ENCODE assay signal across 9 cellular contexts in the genomic region with DNA sequence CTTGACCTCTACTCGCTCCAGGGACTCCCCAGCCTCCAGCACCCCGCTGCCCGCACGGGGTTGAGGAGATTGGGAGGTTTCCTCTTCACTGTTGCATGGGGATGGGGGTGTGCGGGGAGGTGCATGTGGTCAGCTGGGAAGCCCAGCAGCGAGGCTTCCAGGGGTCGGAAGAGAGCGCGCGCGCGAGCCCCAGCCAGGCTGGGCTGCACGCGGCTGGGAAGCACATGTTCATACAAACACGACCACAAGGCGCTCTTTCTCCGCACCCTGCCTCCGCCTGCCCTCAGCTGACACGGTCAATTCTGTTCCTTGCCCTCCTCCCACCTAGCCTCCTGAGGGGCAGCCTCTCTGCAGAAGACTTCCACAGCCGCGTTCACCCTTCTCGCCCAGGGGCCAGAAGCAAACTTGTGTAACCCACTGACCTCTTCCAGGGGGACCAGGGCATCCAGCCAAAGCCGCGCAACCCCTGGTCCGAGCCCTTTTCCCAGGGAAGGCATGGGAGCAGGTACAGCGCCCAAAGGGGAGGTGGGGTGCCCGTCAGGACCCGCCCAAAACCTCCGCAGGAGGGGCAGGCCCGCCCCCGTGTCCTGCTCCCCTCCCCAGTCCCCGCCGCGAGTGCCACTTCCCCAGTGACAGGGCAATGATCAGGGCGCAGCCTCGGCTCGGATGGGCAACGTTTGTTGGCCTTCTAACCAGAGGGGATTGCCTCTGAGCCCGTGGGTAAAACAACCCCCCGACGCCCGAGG. TPM values are rescaled to one million over a fixed set of nuclear protein-coding genes. Genes with fewer than 3 reads are reported as not detected.
DNase-seq lines count a peak whose midpoint lies in the region; ATAC-seq, FAIRE-seq and TF ChIP-seq lines count a peak whose summit lies in the region.
"Had no signal": no experiment of that assay in that cellular context is flagged by ENCODE, and none has a peak within 500 bp of the region (broad histone marks: within the 10 kb centered on the region; RNA-seq: fewer than 3 reads in every experiment).

No MANE protein-coding gene starts in this region.

- H3K27ac ChIP-seq in gastrocnemius medialis = no peak overlapping the region

- FAIRE-seq in RCC 7860 (lab: Jason Lieb, UNC) = no peak

- TF ChIP-seq CTCF in GM06990 (IDR thresholded peaks at IDR 0.05; ENCODE audit: insufficient read depth, low read length, poor library complexity, severe bottlenecking) (no peak), astrocyte of the spinal cord (IDR thresholded peaks at IDR 0.05; ENCODE audit: low read depth, low read length) (no peak), gastrocnemius medialis (IDR thresholded peaks at IDR 0.05 in 4 of 5, conservative IDR thresholded peaks at IDR 0.05 in 1 of 5) (no peak)

- H3K4me1 ChIP-seq in gastrocnemius medialis = peaks cover 0 to 15% of the 10 kb centered on the region in 2 donors

- ATAC-seq in gastrocnemius medialis = no peak
- ATAC-seq: left colon had no signal

- H3K36me3 ChIP-seq in GM06990 (ENCODE audit: control insufficient read depth, insufficient read depth, low read length) (no peaks in the 10 kb centered on the region), gastrocnemius medialis (no peaks in the 10 kb centered on the region)

- H3K27me3 ChIP-seq in GM06990 (replicated peaks; ENCODE audit: control insufficient read depth, insufficient read depth, low read length) = peaks cover 2% of the 10 kb centered on the region
- H3K27me3 ChIP-seq in gastrocnemius medialis = peaks cover 0 to 5% (median 0%) of the 10 kb centered on the region in 3 donors

- no peak for TF ChIP-seq POLR2A in gastrocnemius medialis (IDR thresholded peaks at IDR 0.05)

- H3K4me3 ChIP-seq in GM06990 (replicated peaks; ENCODE audit: low read depth, low read length) (no peak overlapping the region), astrocyte of the spinal cord (ENCODE audit: low read depth, low read length) (peak overlapping the region; percentile 33), iPS-11a (ENCODE audit: low read depth, low read length) (peak overlapping the region; percentile 37), gastrocnemius medialis (peak overlapping the region; percentile 49 to 74 (median 59))

- in situ Hi-C loops in astrocyte of the spinal cord (cut with HindIII; ENCODE audit: low sequenced_read_pairs) (no loop called here), gastrocnemius medialis (cut with MboI; ENCODE audit: low sequenced_read_pairs in 4 of 4) (no loop called here)

- intact Hi-C loops in gastrocnemius medialis (cut with DNase I; ENCODE audit: low total_unique reads) = no loop called here

- no peaks in the 10 kb centered on the region for H3K9me3 ChIP-seq in gastrocnemius medialis

- DNase-seq in GM06990 (ENCODE audit: extremely low read depth, insufficient read length) (peak; percentile 9), astrocyte of the spinal cord (ENCODE audit: low read depth, low spot score) (peak; percentile 35), gastrocnemius medialis (no peak), superior temporal gyrus (ENCODE audit: extremely low spot score) (no peak), RCC 7860 (ENCODE audit: low spot score) (no peak), HPDE6-E6E7 (ENCODE audit: extremely low spot score) (no peak), NCI-H1694 treated with DMSO at 0.1 percent for 48 hours (lab: John Stamatoyannopoulos, UW) (no peak)

RNA-seq across cellular contexts. Expression of a gene that starts 1.3 kb away (rescaled TPM):
- under 1 TPM in 2 of 4 donors, not detected in 2; 0.09 to 0.36 TPM for total RNA-seq in gastrocnemius medialis

Comparison
In these comparisons a context has a peak if more than half of its experiments do, and no peak if none do; other contexts are left out.
1. DNase-seq: peak in GM06990 (single experiment) and astrocyte of the spinal cord (single experiment); none in gastrocnemius medialis (0 of 2), superior temporal gyrus (single experiment), RCC 7860 (single experiment), HPDE6-E6E7 (single experiment) and NCI-H1694 treated with DMSO at 0.1 percent for 48 hours (single experiment).